In the genomic region with DNA sequence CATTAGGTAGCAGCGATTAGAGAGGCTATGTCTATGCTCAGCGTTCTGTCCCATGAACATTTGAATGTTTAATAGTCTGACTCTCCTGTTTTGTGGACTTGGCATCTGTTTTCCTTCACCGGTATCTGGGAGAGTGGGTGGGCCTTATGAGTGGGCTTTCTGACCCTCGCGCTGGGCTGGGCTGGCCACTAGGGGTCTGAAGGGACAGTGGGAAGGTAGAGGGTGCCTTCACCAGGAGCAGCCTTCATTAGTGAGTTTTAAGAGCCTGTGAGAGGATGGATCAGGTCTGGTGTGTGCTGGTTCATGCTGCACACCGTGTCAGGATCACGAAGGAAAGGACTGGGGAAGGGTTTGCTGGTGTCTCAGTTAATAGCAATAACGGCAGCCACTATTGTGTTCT, we compare ENCODE assay signal across 17 cellular contexts. TPM values are rescaled to one million over a fixed set of nuclear protein-coding genes. Genes with fewer than 3 reads are reported as not detected.
A peak's percentile ranks its signal among the peaks of the same experiment; 100 is the strongest.
DNase-seq lines count a peak whose midpoint lies in the region; ATAC-seq and TF ChIP-seq lines count a peak whose summit lies in the region.
"Had no signal": no experiment of that assay in that cellular context is flagged by ENCODE, and none has a peak within 500 bp of the region (broad histone marks: within the 10 kb centered on the region; RNA-seq: fewer than 3 reads in every experiment).

No MANE protein-coding gene starts in this region.

- DNase-seq in BE2C (peak; percentile 45), SK-N-DZ (ENCODE audit: low spot score) (peak; percentile 55), fibroblast of villous mesenchyme (ENCODE audit: low read depth) (no peak), NCI-H226 (no peak)
- no peak for DNase-seq in activated T-helper 1 cell treated with anti-CD3 and anti-CD28 coated beads, Interleukin-12 subunit alpha, Interleukin-12 subunit beta, Interleukin-2, Interleukin-4 antibody, amounts not matched to agents 30 ng/mL and 10 ng/mL and 1 ng/mL, durations not matched to agents 14 hours and 24 hours and 36 hours (ENCODE audit: low spot score)
- DNase-seq: activated CD4-positive, CD25-positive, alpha-beta regulatory T cell treated with anti-CD3 and anti-CD28 coated beads, Interleukin-2, amount 50 U/mL, for 72 hours; activated naive CD8-positive, alpha-beta T cell treated with anti-CD3 and anti-CD28 coated beads, Interleukin-2, amount 10 ng/mL, durations not matched to agents 7 days and 5 days; heart right ventricle; left cardiac atrium; NCI-H2227 treated with DMSO at 0.1 percent for 48 hours; PC-9; stimulated activated CD4-positive, alpha-beta T cell treated with anti-CD3 and anti-CD28 coated beads, Interleukin-1b, Interleukin-23, amount 100 ng/mL, for 48 hours; trophoblast cell had no signal

- intact Hi-C loops in activated T-helper 1 cell treated with anti-CD3 and anti-CD28 coated beads, Interleukin-12 subunit alpha, Interleukin-12 subunit beta, Interleukin-2, Interleukin-4 antibody, amounts not matched to agents 30 ng/mL and 10 ng/mL and 1 ng/mL, durations not matched to agents 14 hours and 24 hours and 36 hours (cut with micrococcal nuclease): no loop called here

- no peak for ATAC-seq in stimulated activated memory B cell treated with anti-CD40 and anti-IgM and Interleukin-4, amounts not matched to agents 10 μg/mL and 1 μg/mL and 100 μg/mL, for 72 hours
- no peak for ATAC-seq in HG03460 (IDR thresholded peaks at IDR 0.05; ENCODE audit: unreplicated experiment)
- ATAC-seq: heart right ventricle, left cardiac atrium had no signal

- H3K9me3 ChIP-seq in BE2C: no peaks in the 10 kb centered on the region
- H3K9me3 ChIP-seq: heart right ventricle had no signal

- no peaks in the 10 kb centered on the region for H3K4me1 ChIP-seq in BE2C

- peaks cover 6% of the 10 kb centered on the region for H3K27me3 Mint-ChIP-seq in stimulated activated memory B cell treated with anti-CD40 and anti-IgM and Interleukin-4, amounts not matched to agents 10 μg/mL and 1 μg/mL and 100 μg/mL, for 72 hours
- H3K27me3 Mint-ChIP-seq in activated T-helper 1 cell treated with anti-CD3 and anti-CD28 coated beads, Interleukin-12 subunit alpha, Interleukin-12 subunit beta, Interleukin-2, Interleukin-4 antibody, amounts not matched to agents 30 ng/mL and 10 ng/mL and 1 ng/mL, durations not matched to agents 14 hours and 24 hours and 36 hours (ENCODE audit: insufficient read depth): peaks cover 8% of the 10 kb centered on the region

- no peaks in the 10 kb centered on the region for H3K36me3 ChIP-seq in BE2C
- H3K36me3 ChIP-seq: heart right ventricle had no signal

- no peaks in the 10 kb centered on the region for H3K36me3 Mint-ChIP-seq in stimulated activated memory B cell treated with anti-CD40 and anti-IgM and Interleukin-4, amounts not matched to agents 10 μg/mL and 1 μg/mL and 100 μg/mL, for 72 hours
- no peaks in the 10 kb centered on the region for H3K36me3 Mint-ChIP-seq in activated T-helper 1 cell treated with anti-CD3 and anti-CD28 coated beads, Interleukin-12 subunit alpha, Interleukin-12 subunit beta, Interleukin-2, Interleukin-4 antibody, amounts not matched to agents 30 ng/mL and 10 ng/mL and 1 ng/mL, durations not matched to agents 14 hours and 24 hours and 36 hours (ENCODE audit: low read depth)
- H3K36me3 Mint-ChIP-seq: activated naive CD8-positive, alpha-beta T cell treated with anti-CD3 and anti-CD28 coated beads, Interleukin-2, amount 10 ng/mL, durations not matched to agents 7 days and 5 days had no signal

- TF ChIP-seq CTCF in BE2C (IDR thresholded peaks at IDR 0.05; ENCODE audit: low read depth, low read length): peak; percentile 47
- peak; percentile 35; the same call in 2 of the 3 replicates for TF ChIP-seq CTCF in GM12872 (IDR thresholded peaks at IDR 0.05; ENCODE audit: insufficient read depth, low read depth, low read length)
- peak; percentile 13 for TF ChIP-seq CTCF in fibroblast of villous mesenchyme (IDR thresholded peaks at IDR 0.05; ENCODE audit: insufficient read depth, low read depth, low read length)

- H3K9me3 Mint-ChIP-seq in stimulated activated memory B cell treated with anti-CD40 and anti-IgM and Interleukin-4, amounts not matched to agents 10 μg/mL and 1 μg/mL and 100 μg/mL, for 72 hours: no peaks in the 10 kb centered on the region
- no peaks in the 10 kb centered on the region for H3K9me3 Mint-ChIP-seq in activated T-helper 1 cell treated with anti-CD3 and anti-CD28 coated beads, Interleukin-12 subunit alpha, Interleukin-12 subunit beta, Interleukin-2, Interleukin-4 antibody, amounts not matched to agents 30 ng/mL and 10 ng/mL and 1 ng/mL, durations not matched to agents 14 hours and 24 hours and 36 hours
- H3K9me3 Mint-ChIP-seq: activated naive CD8-positive, alpha-beta T cell treated with anti-CD3 and anti-CD28 coated beads, Interleukin-2, amount 10 ng/mL, durations not matched to agents 7 days and 5 days had no signal

- H3K4me3 ChIP-seq in BE2C (ENCODE audit: low read depth, low read length) (no peak overlapping the region), fibroblast of villous mesenchyme (ENCODE audit: low read depth, low read length) (no peak overlapping the region)
- H3K4me3 ChIP-seq: heart right ventricle, PC-9 had no signal

- H3K4me1 Mint-ChIP-seq in stimulated activated memory B cell treated with anti-CD40 and anti-IgM and Interleukin-4, amounts not matched to agents 10 μg/mL and 1 μg/mL and 100 μg/mL, for 72 hours: no peaks in the 10 kb centered on the region
- H3K4me1 Mint-ChIP-seq in activated T-helper 1 cell treated with anti-CD3 and anti-CD28 coated beads, Interleukin-12 subunit alpha, Interleukin-12 subunit beta, Interleukin-2, Interleukin-4 antibody, amounts not matched to agents 30 ng/mL and 10 ng/mL and 1 ng/mL, durations not matched to agents 14 hours and 24 hours and 36 hours (ENCODE audit: low read depth): no peaks in the 10 kb centered on the region
- H3K4me1 Mint-ChIP-seq: activated naive CD8-positive, alpha-beta T cell treated with anti-CD3 and anti-CD28 coated beads, Interleukin-2, amount 10 ng/mL, durations not matched to agents 7 days and 5 days; B cell had no signal

- no peak overlapping the region for H3K27ac Mint-ChIP-seq in stimulated activated memory B cell treated with anti-CD40 and anti-IgM and Interleukin-4, amounts not matched to agents 10 μg/mL and 1 μg/mL and 100 μg/mL, for 72 hours
- H3K27ac Mint-ChIP-seq in activated T-helper 1 cell treated with anti-CD3 and anti-CD28 coated beads, Interleukin-12 subunit alpha, Interleukin-12 subunit beta, Interleukin-2, Interleukin-4 antibody, amounts not matched to agents 30 ng/mL and 10 ng/mL and 1 ng/mL, durations not matched to agents 14 hours and 24 hours and 36 hours: no peak overlapping the region
- H3K27ac Mint-ChIP-seq: activated naive CD8-positive, alpha-beta T cell treated with anti-CD3 and anti-CD28 coated beads, Interleukin-2, amount 10 ng/mL, durations not matched to agents 7 days and 5 days; B cell had no signal

- no peak overlapping the region for H3K4me3 Mint-ChIP-seq in stimulated activated memory B cell treated with anti-CD40 and anti-IgM and Interleukin-4, amounts not matched to agents 10 μg/mL and 1 μg/mL and 100 μg/mL, for 72 hours
- no peak overlapping the region for H3K4me3 Mint-ChIP-seq in activated T-helper 1 cell treated with anti-CD3 and anti-CD28 coated beads, Interleukin-12 subunit alpha, Interleukin-12 subunit beta, Interleukin-2, Interleukin-4 antibody, amounts not matched to agents 30 ng/mL and 10 ng/mL and 1 ng/mL, durations not matched to agents 14 hours and 24 hours and 36 hours
- H3K4me3 Mint-ChIP-seq: activated naive CD8-positive, alpha-beta T cell treated with anti-CD3 and anti-CD28 coated beads, Interleukin-2, amount 10 ng/mL, durations not matched to agents 7 days and 5 days; B cell had no signal

- no peaks in the 10 kb centered on the region for H3K27me3 ChIP-seq in BE2C
- H3K27me3 ChIP-seq: heart right ventricle had no signal

RNA-seq across cellular contexts. Expression of gene DCLRE1A, which starts 33.4 kb away (rescaled TPM):
- 12.1 TPM for polyA plus RNA-seq in BE2C (2012; ENCODE audit: insufficient read depth, insufficient read length, low read depth)
- polyA plus RNA-seq in SK-N-DZ (2014; cell fraction: cytosol; rRNA removed): 24.7 and 28.8 TPM in 2 replicates
- polyA plus RNA-seq in SK-N-DZ (2014; cell fraction: nucleus; rRNA removed): 18.6 and 18.9 TPM in 2 replicates
- 4.2 and 6.5 TPM in 2 replicates for total RNA-seq in fibroblast of villous mesenchyme
- total RNA-seq in activated T-helper 1 cell treated with anti-CD3 and anti-CD28 coated beads, Interleukin-12 subunit alpha, Interleukin-12 subunit beta, Interleukin-2, Interleukin-4 antibody, amounts not matched to agents 30 ng/mL and 10 ng/mL and 1 ng/mL, durations not matched to agents 14 hours and 24 hours and 36 hours: 14.4 and 16.0 TPM in 2 replicates

RNA-seq across cellular contexts. Expression of gene NHLRC2, which starts 34.0 kb away (rescaled TPM):
- polyA plus RNA-seq in BE2C (2012; ENCODE audit: insufficient read depth, insufficient read length, low read depth): 4.0 TPM
- polyA plus RNA-seq in SK-N-DZ (2014; cell fraction: cytosol; rRNA removed): 13.1 and 14.7 TPM in 2 replicates
- polyA plus RNA-seq in SK-N-DZ (2014; cell fraction: nucleus; rRNA removed): 8.4 and 12.0 TPM in 2 replicates
- total RNA-seq in fibroblast of villous mesenchyme: 14.5 and 18.6 TPM in 2 replicates
- total RNA-seq in activated T-helper 1 cell treated with anti-CD3 and anti-CD28 coated beads, Interleukin-12 subunit alpha, Interleukin-12 subunit beta, Interleukin-2, Interleukin-4 antibody, amounts not matched to agents 30 ng/mL and 10 ng/mL and 1 ng/mL, durations not matched to agents 14 hours and 24 hours and 36 hours: 28.2 and 28.9 TPM in 2 replicates

Comparison
In these comparisons a context has a peak if more than half of its experiments do, and no peak if none do; other contexts are left out.
1. DNase-seq: peak in BE2C (single experiment) and SK-N-DZ (single experiment); none in fibroblast of villous mesenchyme (single experiment), NCI-H226 (single experiment) and activated T-helper 1 cell treated with anti-CD3 and anti-CD28 coated beads, Interleukin-12 subunit alpha, Interleukin-12 subunit beta, Interleukin-2, Interleukin-4 antibody, amounts not matched to agents 30 ng/mL and 10 ng/mL and 1 ng/mL, durations not matched to agents 14 hours and 24 hours and 36 hours (single experiment).
2. Peak in every context shown above with its lines, with median percentiles within 50 percentile points of each other: CTCF ChIP-seq.